ENCODE assay signal across 24 cellular contexts in the genomic region with DNA sequence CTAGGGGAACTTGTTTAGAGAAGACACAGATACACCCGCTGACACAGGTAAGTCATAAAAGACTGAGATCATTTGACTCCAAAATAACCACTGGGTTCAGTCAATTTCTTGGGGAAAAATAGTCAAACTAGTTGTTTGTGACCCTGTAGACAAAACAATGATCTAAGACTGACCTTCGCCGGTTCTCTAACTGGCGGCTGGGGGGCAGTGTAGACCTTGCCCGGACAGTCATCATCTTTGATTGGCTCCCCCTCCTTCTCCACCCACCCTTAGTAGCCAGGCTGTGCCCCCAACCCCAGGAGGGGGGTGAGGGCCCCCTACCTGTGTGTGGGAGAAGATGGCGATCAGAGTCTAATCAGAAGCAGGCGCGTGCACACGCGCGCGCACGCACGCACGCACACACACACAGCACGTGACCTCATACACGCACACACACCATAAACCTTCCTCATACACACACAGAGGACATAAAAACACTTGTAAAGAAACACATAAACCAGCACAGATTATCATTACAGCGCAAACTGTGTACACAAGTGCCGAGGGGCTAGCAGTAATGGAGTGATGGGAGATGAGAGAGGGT.
"Had no signal": no experiment of that assay in that cellular context is flagged by ENCODE, and none has a peak within 500 bp of the region (broad histone marks: within the 10 kb centered on the region; RNA-seq: fewer than 3 reads in every experiment).

No MANE protein-coding gene starts in this region.

- H3K4me1 Mint-ChIP-seq: activated CD8-positive, alpha-beta memory T cell treated with anti-CD3 and anti-CD28 coated beads, Interleukin-2, amount 10 ng/mL, durations not matched to agents 7 days and 5 days had no signal

- H3K36me3 ChIP-seq: ascending aorta, gastrocnemius medialis, heart right ventricle, prostate gland, right lobe of liver, suprapubic skin, upper lobe of left lung had no signal

- H3K4me3 Mint-ChIP-seq: activated CD8-positive, alpha-beta memory T cell treated with anti-CD3 and anti-CD28 coated beads, Interleukin-2, amount 10 ng/mL, durations not matched to agents 7 days and 5 days; activated naive CD4-positive, alpha-beta T cell treated with anti-CD3 and anti-CD28 coated beads for 36 hours; endodermal cell; T-helper 2 cell treated with Interferon-gamma antibody and Interleukin-4, amounts not matched to agents 5 μg/mL and 100 μg/mL, for 36 hours had no signal

- H3K4me3 ChIP-seq: ascending aorta, gastrocnemius medialis, heart right ventricle, prostate gland, right lobe of liver, smooth muscle cell, suprapubic skin, upper lobe of left lung had no signal

- H3K4me1 ChIP-seq: ascending aorta, gastrocnemius medialis, prostate gland had no signal

- H3K27me3 ChIP-seq: ascending aorta, gastrocnemius medialis, heart right ventricle, right lobe of liver, suprapubic skin, upper lobe of left lung had no signal

- H3K9me3 ChIP-seq: ascending aorta, gastrocnemius medialis, heart right ventricle, prostate gland, right lobe of liver, suprapubic skin, upper lobe of left lung had no signal

- H3K36me3 Mint-ChIP-seq: activated CD8-positive, alpha-beta memory T cell treated with anti-CD3 and anti-CD28 coated beads, Interleukin-2, amount 10 ng/mL, durations not matched to agents 7 days and 5 days had no signal

- ATAC-seq: activated CD8-positive, alpha-beta memory T cell treated with anti-CD3 and anti-CD28 coated beads, Interleukin-2, amount 10 ng/mL, durations not matched to agents 7 days and 5 days; gastrocnemius medialis; heart right ventricle; left lobe of liver; right lobe of liver had no signal

- DNase-seq: activated CD4-positive, alpha-beta T cell treated with anti-CD3 and anti-CD28 coated beads, Interleukin-2, amount 50 U/mL, for 48 hours; activated CD8-positive, alpha-beta memory T cell treated with anti-CD3 and anti-CD28 coated beads, Interleukin-2, amount 10 ng/mL, durations not matched to agents 7 days and 5 days; activated naive CD4-positive, alpha-beta T cell treated with anti-CD3 and anti-CD28 coated beads for 36 hours; activated T-cell treated with anti-CD3 and anti-CD28 coated beads, Interleukin-2, amount 50 U/mL, for 1 hour; dermis blood vessel endothelial cell; endodermal cell; gastrocnemius medialis; heart right ventricle; occipital lobe; stimulated activated CD4-positive, alpha-beta T cell treated with anti-CD3 and anti-CD28 coated beads, Interleukin-4, amount 100 ng/mL, for 4 hours; stimulated activated CD8-positive, alpha-beta memory T cell treated with anti-CD3 and anti-CD28 coated beads, Interleukin-4, amount 100 ng/mL, for 48 hours; stimulated activated naive CD4-positive, alpha-beta T cell treated with Interleukin-2 at 50 U/mL for 16 hours; SW 1271; upper lobe of left lung had no signal

- H3K9me3 Mint-ChIP-seq: activated naive CD4-positive, alpha-beta T cell treated with anti-CD3 and anti-CD28 coated beads for 36 hours; activated T-helper 2 cell treated with anti-CD3 and anti-CD28 coated beads, Interferon-gamma antibody, Interleukin-2, Interleukin-4, amounts not matched to agents 10 μg/mL and 5 μg/mL and 100 μg/mL, durations not matched to agents 14 hours and 24 hours and 36 hours; endodermal cell; T-helper 2 cell treated with Interferon-gamma antibody and Interleukin-4, amounts not matched to agents 5 μg/mL and 100 μg/mL, for 36 hours had no signal

- FAIRE-seq: bronchial epithelial cell, islet of Langerhans had no signal

- H3K27ac Mint-ChIP-seq: activated CD8-positive, alpha-beta memory T cell treated with anti-CD3 and anti-CD28 coated beads, Interleukin-2, amount 10 ng/mL, durations not matched to agents 7 days and 5 days; activated naive CD4-positive, alpha-beta T cell treated with anti-CD3 and anti-CD28 coated beads for 36 hours; activated T-helper 2 cell treated with anti-CD3 and anti-CD28 coated beads, Interferon-gamma antibody, Interleukin-2, Interleukin-4, amounts not matched to agents 10 μg/mL and 5 μg/mL and 100 μg/mL, durations not matched to agents 14 hours and 24 hours and 36 hours; endodermal cell; T-helper 2 cell treated with Interferon-gamma antibody and Interleukin-4, amounts not matched to agents 5 μg/mL and 100 μg/mL, for 36 hours had no signal

- H3K4me2 ChIP-seq: smooth muscle cell had no signal

- H3K27ac ChIP-seq: ascending aorta, gastrocnemius medialis, heart right ventricle, prostate gland, right lobe of liver, suprapubic skin, upper lobe of left lung had no signal
